8 cellular contexts compared by ENCODE assay signal in genomic region chr10:119667562-119668328, GRCh38. TPM values are rescaled to one million over a fixed set of nuclear protein-coding genes. Genes with fewer than 3 reads are reported as not detected.
A peak's percentile ranks its signal among the peaks of the same experiment; 100 is the strongest.
DNase-seq lines count a peak whose midpoint lies in the region; ATAC-seq, FAIRE-seq and TF ChIP-seq lines count a peak whose summit lies in the region.

No MANE protein-coding gene starts in this region.

- H3K36me3 ChIP-seq in bronchial epithelial cell (ENCODE audit: control insufficient read depth, insufficient read depth, low read length) (peaks cover 19% of the 10 kb centered on the region), lung (ENCODE audit: control insufficient read depth in 2 of 2, insufficient read depth in 2 of 2, low read length in 2 of 2) (peaks cover 6 to 29% of the 10 kb centered on the region in 2 donors)

- CTCF ChIA-PET in activated CD8-positive, alpha-beta memory T cell treated with anti-CD3 and anti-CD28 coated beads, Interleukin-2, amount 10 ng/mL, durations not matched to agents 7 days and 5 days (lab: Charles Lee), result no interaction called here

- no peak overlapping the region for H3K4me3 ChIP-seq in bronchial epithelial cell (ENCODE audit: low read depth, low read length)
- no peak overlapping the region for H3K4me3 ChIP-seq in lung

- no peaks in the 10 kb centered on the region for H3K27me3 Mint-ChIP-seq in activated CD8-positive, alpha-beta memory T cell treated with anti-CD3 and anti-CD28 coated beads, Interleukin-2, amount 10 ng/mL, durations not matched to agents 7 days and 5 days

- ATAC-seq in lung (ENCODE audit: insufficient read depth, low FRiP score), result peak; percentile 82
- ATAC-seq in activated CD8-positive, alpha-beta memory T cell treated with anti-CD3 and anti-CD28 coated beads, Interleukin-2, amount 10 ng/mL, durations not matched to agents 7 days and 5 days, result no peak

- peaks cover 23 to 26% of the 10 kb centered on the region in 2 donors for H3K4me1 ChIP-seq in lung (ENCODE audit: control insufficient read depth in 2 of 2, insufficient read depth in 2 of 2, low read length in 2 of 2)

- H3K9me3 ChIP-seq in lung (ENCODE audit: control insufficient read depth in 2 of 2, insufficient read depth in 1 of 2, low read length in 1 of 2), result no peaks in the 10 kb centered on the region

- TF ChIP-seq CTCF in C4-2B (conservative IDR thresholded peaks at IDR 0.05), result no peak
- no peak for TF ChIP-seq CTCF in bronchial epithelial cell (IDR thresholded peaks at IDR 0.05; ENCODE audit: insufficient read depth, low read length, severe bottlenecking)
- no peak for TF ChIP-seq CTCF in lung (IDR thresholded peaks at IDR 0.05; ENCODE audit: control extremely low read depth, extremely low read depth)

- peaks cover 9% of the 10 kb centered on the region for H3K36me3 Mint-ChIP-seq in activated CD8-positive, alpha-beta memory T cell treated with anti-CD3 and anti-CD28 coated beads, Interleukin-2, amount 10 ng/mL, durations not matched to agents 7 days and 5 days

- H3K4me3 Mint-ChIP-seq in activated CD8-positive, alpha-beta memory T cell treated with anti-CD3 and anti-CD28 coated beads, Interleukin-2, amount 10 ng/mL, durations not matched to agents 7 days and 5 days, result no peak overlapping the region

- no peaks in the 10 kb centered on the region for H3K9me3 Mint-ChIP-seq in activated CD8-positive, alpha-beta memory T cell treated with anti-CD3 and anti-CD28 coated beads, Interleukin-2, amount 10 ng/mL, durations not matched to agents 7 days and 5 days (ENCODE audit: low read depth)

- H3K27me3 ChIP-seq in bronchial epithelial cell (ENCODE audit: control insufficient read depth, insufficient read depth, low read length) (no peaks in the 10 kb centered on the region), lung (ENCODE audit: control insufficient read depth, insufficient read depth) (no peaks in the 10 kb centered on the region)

- 54 to 55% methylated on average over 12 of the region's 12 CpGs for WGBS in lung, 2 donors

- DNase-seq in M059J (ENCODE audit: low read depth) (peak; percentile 99), bronchial epithelial cell (ENCODE audit: low read depth) (peak; percentile 96), lung (ENCODE audit: low spot score) (peak; percentile 57), occipital lobe (lab: John Stamatoyannopoulos, UW) (no peak), NCI-H526 treated with DMSO at 0.1 percent for 48 hours (lab: John Stamatoyannopoulos, UW) (no peak), putamen (ENCODE audit: low spot score) (no peak)
- no peak for DNase-seq in activated CD8-positive, alpha-beta memory T cell treated with anti-CD3 and anti-CD28 coated beads, Interleukin-2, amount 10 ng/mL, durations not matched to agents 7 days and 5 days

- H3K27ac ChIP-seq in C4-2B (peak overlapping the region; percentile 58), lung (ENCODE audit: low read depth in 1 of 2, low read length in 1 of 2) (peak overlapping the region; percentile 62 to 84)

- no peak overlapping the region for H3K27ac Mint-ChIP-seq in activated CD8-positive, alpha-beta memory T cell treated with anti-CD3 and anti-CD28 coated beads, Interleukin-2, amount 10 ng/mL, durations not matched to agents 7 days and 5 days

- peaks cover 23% of the 10 kb centered on the region for H3K4me1 Mint-ChIP-seq in activated CD8-positive, alpha-beta memory T cell treated with anti-CD3 and anti-CD28 coated beads, Interleukin-2, amount 10 ng/mL, durations not matched to agents 7 days and 5 days

- peak; percentile 96 for FAIRE-seq in bronchial epithelial cell (lab: Jason Lieb, UNC)

RNA-seq across cellular contexts. Expression of gene BAG3, which starts 16.6 kb away (rescaled TPM):
- total RNA-seq in M059J (2014; rRNA removed; shearing (Covaris generic)), result 15.1 and 28.6 TPM in 2 replicates
- total RNA-seq in bronchial epithelial cell, result 6.4 and 7.1 TPM in 2 replicates
- total RNA-seq in lung, result 10 to 100 TPM; 16.8 to 44.8 TPM
- polyA plus RNA-seq in lung, result 10 to 100 TPM; 27.5 to 42.7 TPM
- total RNA-seq in activated CD8-positive, alpha-beta memory T cell treated with anti-CD3 and anti-CD28 coated beads, Interleukin-2, amount 10 ng/mL, durations not matched to agents 7 days and 5 days, result 10 to 100 TPM; 12.7 to 13.0 TPM
- total RNA-seq in occipital lobe, result 0.78 TPM

RNA-seq across cellular contexts. Expression of gene INPP5F, which starts 58.1 kb away (rescaled TPM):
- 11.1 and 15.2 TPM in 2 replicates for total RNA-seq in M059J (2014; rRNA removed; shearing (Covaris generic))
- 10.1 and 11.6 TPM in 2 replicates for total RNA-seq in bronchial epithelial cell
- total RNA-seq in lung, result 10 to 100 TPM; 14.3 to 22.9 TPM
- 1 to 10 TPM; 5.6 to 5.9 TPM for polyA plus RNA-seq in lung
- total RNA-seq in activated CD8-positive, alpha-beta memory T cell treated with anti-CD3 and anti-CD28 coated beads, Interleukin-2, amount 10 ng/mL, durations not matched to agents 7 days and 5 days, result 10 to 100 TPM; 17.4 to 32.0 TPM
- 166 TPM for total RNA-seq in occipital lobe

Comparison
In these comparisons a context has a peak if more than half of its experiments do, and no peak if none do; other contexts are left out.
1. DNase-seq: peak in M059J (single experiment), bronchial epithelial cell (single experiment) and lung (single experiment); none in activated CD8-positive, alpha-beta memory T cell treated with anti-CD3 and anti-CD28 coated beads, Interleukin-2, amount 10 ng/mL, durations not matched to agents 7 days and 5 days (single experiment), occipital lobe (single experiment), NCI-H526 treated with DMSO at 0.1 percent for 48 hours (single experiment) and putamen (single experiment).